36 cellular contexts compared by ENCODE assay signal in genomic region chr16:66320774-66321173, GRCh38. TPM values are rescaled to one million over a fixed set of nuclear protein-coding genes. Genes with fewer than 3 reads are reported as not detected.
"Had no signal": no experiment of that assay in that cellular context is flagged by ENCODE, and none has a peak within 500 bp of the region (broad histone marks: within the 10 kb centered on the region; RNA-seq: fewer than 3 reads in every experiment).

No MANE protein-coding gene starts in this region.

- H3K36me3 ChIP-seq: adrenal gland, ascending aorta, brain microvascular endothelial cell, breast epithelium, cardiac muscle cell had no signal

- H3K4me1 ChIP-seq: adrenal gland, ascending aorta, body of pancreas, breast epithelium had no signal

- ATAC-seq: activated naive CD4-positive, alpha-beta T cell treated with anti-CD3 and anti-CD28 coated beads, Interleukin-2, amount 50 U/mL, for 72 hours; activated naive CD8-positive, alpha-beta T cell treated with anti-CD3 and anti-CD28 coated beads, Interleukin-2, amount 50 U/mL, for 24 hours; activated T-cell treated with anti-CD3 and anti-CD28 coated beads, Interleukin-2, amount 50 U/mL, for 4 hours; activated T-cell treated with anti-CD3 and anti-CD28 coated beads, Interleukin-2, amount 50 U/mL, for 72 hours; activated T-helper 17 cell treated with anti-CD3 and anti-CD28 coated beads, Interleukin-2, amount 50 U/mL, for 72 hours; body of pancreas had no signal

- FAIRE-seq: astrocyte, bronchial epithelial cell, colon had no signal

- H3K27me3 ChIP-seq: adrenal gland, ascending aorta, body of pancreas, brain microvascular endothelial cell, breast epithelium had no signal

- H3K9me3 ChIP-seq: adrenal gland, ascending aorta, body of pancreas, breast epithelium had no signal

- H3K27ac ChIP-seq: adrenal gland, ascending aorta, body of pancreas, brain microvascular endothelial cell, breast epithelium, cardiac muscle cell had no signal

- H3K4me3 ChIP-seq: adrenal gland, ascending aorta, body of pancreas, breast epithelium, cardiac muscle cell had no signal

- DNase-seq: activated effector memory CD4-positive, alpha-beta T cell treated with anti-CD3 and anti-CD28 coated beads, Interleukin-2, amount 50 U/mL, for 16 hours; activated effector memory CD4-positive, alpha-beta T cell treated with Interleukin-2 at 50 U/mL for 16 hours; activated gamma-delta T cell; activated gamma-delta T cell treated with Interleukin-2 at 50 U/mL for 16 hours; activated naive CD4-positive, alpha-beta T cell; activated naive CD4-positive, alpha-beta T cell treated with anti-CD3 and anti-CD28 coated beads for 36 hours; activated naive CD4-positive, alpha-beta T cell treated with anti-CD3 and anti-CD28 coated beads, Interleukin-2, amount 10 ng/mL, durations not matched to agents 7 days and 5 days; activated naive CD4-positive, alpha-beta T cell treated with anti-CD3 and anti-CD28 coated beads, Interleukin-2, amount 50 U/mL, for 16 hours; activated naive CD4-positive, alpha-beta T cell treated with Interleukin-2 at 50 U/mL for 16 hours; activated naive CD8-positive, alpha-beta T cell treated with anti-CD3 and anti-CD28 coated beads for 36 hours; activated naive CD8-positive, alpha-beta T cell treated with anti-CD3 and anti-CD28 coated beads, Interleukin-2, amount 10 ng/mL, durations not matched to agents 7 days and 5 days; activated naive CD8-positive, alpha-beta T cell treated with anti-CD3 and anti-CD28 coated beads, Interleukin-2, amount 50 U/mL, for 24 hours; activated T-cell treated with anti-CD3 and anti-CD28 coated beads, Interleukin-2, amount 50 U/mL, for 4 hours; activated T-cell treated with anti-CD3 and anti-CD28 coated beads, Interleukin-2, amount 50 U/mL, for 48 hours; activated T-cell treated with anti-CD3 and anti-CD28 coated beads, Interleukin-2, amount 50 U/mL, for 72 hours; adrenal gland; amniotic stem cell; amygdala; anterior cingulate cortex; aorta; body of pancreas; brain microvascular endothelial cell; caudate nucleus; central memory CD4-positive, alpha-beta T cell; cerebellar nuclear complex had no signal

RNA-seq across cellular contexts. Expression of gene CDH5, which starts 45.7 kb away (rescaled TPM):
- total RNA-seq: activated naive CD4-positive, alpha-beta T cell treated with anti-CD3 and anti-CD28 coated beads for 36 hours; activated naive CD4-positive, alpha-beta T cell treated with anti-CD3 and anti-CD28 coated beads, Interleukin-2, amount 50 U/mL, for 72 hours; activated naive CD8-positive, alpha-beta T cell treated with anti-CD3 and anti-CD28 coated beads for 36 hours; activated naive CD8-positive, alpha-beta T cell treated with anti-CD3 and anti-CD28 coated beads, Interleukin-2, amount 10 ng/mL, durations not matched to agents 7 days and 5 days; activated T-cell treated with anti-CD3 and anti-CD28 coated beads, Interleukin-2, amount 50 U/mL, for 72 hours; activated T-helper 1 cell treated with anti-CD3 and anti-CD28 coated beads, Interleukin-12 subunit alpha, Interleukin-12 subunit beta, Interleukin-2, Interleukin-4 antibody, amounts not matched to agents 30 ng/mL and 10 ng/mL and 1 ng/mL, durations not matched to agents 14 hours and 24 hours and 36 hours; activated T-helper 17 cell treated with anti-CD3 and anti-CD28 coated beads, Interleukin-2, amount 50 U/mL, for 72 hours; activated T-helper 2 cell treated with anti-CD3 and anti-CD28 coated beads, Interferon-gamma antibody, Interleukin-2, Interleukin-4, amounts not matched to agents 10 μg/mL and 5 μg/mL and 100 μg/mL, durations not matched to agents 14 hours and 24 hours and 36 hours; bronchial epithelial cell; chondrocyte had no signal
